ENCODE assay signal across 15 cellular contexts in genomic region chr16:55120408-55120807, GRCh38.
A peak's percentile ranks its signal among the peaks of the same experiment; 100 is the strongest.
DNase-seq lines count a peak whose midpoint lies in the region; ATAC-seq and TF ChIP-seq lines count a peak whose summit lies in the region.
"Had no signal": no experiment of that assay in that cellular context is flagged by ENCODE, and none has a peak within 500 bp of the region (broad histone marks: within the 10 kb centered on the region; RNA-seq: fewer than 3 reads in every experiment).

No MANE protein-coding gene starts in this region.

- TF ChIP-seq CTCF in BE2C (IDR thresholded peaks at IDR 0.05; ENCODE audit: low read depth, low read length) (peak; percentile 39), RWPE2 (IDR thresholded peaks at IDR 0.05; ENCODE audit: poor library complexity, severe bottlenecking) (peak; percentile 10), suprapubic skin (IDR thresholded peaks at IDR 0.05) (no peak), gastroesophageal sphincter (IDR thresholded peaks at IDR 0.05) (no peak), CD14-positive monocyte (IDR thresholded peaks at IDR 0.05) (no peak)

- H3K4me3 ChIP-seq in BE2C (ENCODE audit: low read depth, low read length) (no peak overlapping the region), H7 (ENCODE audit: insufficient read depth, low read depth, low read length) (no peak overlapping the region), RWPE2 (ENCODE audit: severe bottlenecking) (no peak overlapping the region), suprapubic skin (no peak overlapping the region), gastroesophageal sphincter (no peak overlapping the region)
- H3K4me3 ChIP-seq: skin epidermis had no signal

- no peak overlapping the region for H3K4me3 Mint-ChIP-seq in CD14-positive monocyte
- H3K4me3 Mint-ChIP-seq: natural killer cell had no signal

- 18% methylated on average over 2 of the region's 2 CpGs for WGBS in suprapubic skin
- 80% methylated on average over 1 of the region's 2 CpGs; no CpG with 5 or more reads in 1 of the 2 donors for WGBS in gastroesophageal sphincter (ENCODE audit: low coverage in 1 of 2), 2 donors

- DNase-seq in BE2C (no peak), H7 (peak; percentile 33), RWPE2 (ENCODE audit: low spot score) (no peak), left kidney (ENCODE audit: low read depth, low spot score) (peak; percentile 44), suprapubic skin (ENCODE audit: low spot score in 2 of 2) (no peak), CD14-positive monocyte (ENCODE audit: low spot score) (no peak)
- DNase-seq: brain microvascular endothelial cell; COR-L47; effector CD8-positive, alpha-beta T cell; natural killer cell; NCI-H2081 treated with DMSO at 0.1 percent for 48 hours; T1000 had no signal

- no peak for TF ChIP-seq EP300 in suprapubic skin (IDR thresholded peaks at IDR 0.05)
- no peak for TF ChIP-seq EP300 in gastroesophageal sphincter (IDR thresholded peaks at IDR 0.05)

- peaks cover 2 to 8% (median 5%) of the 10 kb centered on the region in 3 donors for H3K27me3 Mint-ChIP-seq in CD14-positive monocyte (ENCODE audit: low read depth in 3 of 3)

- H3K27ac Mint-ChIP-seq in CD14-positive monocyte: peak overlapping the region in 1 of 7 donors; percentile 0
- H3K27ac Mint-ChIP-seq: natural killer cell had no signal

- H3K9me3 Mint-ChIP-seq in CD14-positive monocyte: peaks cover 0 to 3% (median 2%) of the 10 kb centered on the region in 7 donors

- H3K27ac ChIP-seq in RWPE2 (ENCODE audit: poor library complexity, severe bottlenecking): no peak overlapping the region
- no peak overlapping the region for H3K27ac ChIP-seq in suprapubic skin
- H3K27ac ChIP-seq in gastroesophageal sphincter: no peak overlapping the region
- H3K27ac ChIP-seq: brain microvascular endothelial cell, skin epidermis had no signal

- no peaks in the 10 kb centered on the region for H3K4me1 Mint-ChIP-seq in CD14-positive monocyte
- H3K4me1 Mint-ChIP-seq: natural killer cell had no signal

- H3K36me3 ChIP-seq in BE2C (no peaks in the 10 kb centered on the region), H7 (replicated peaks; ENCODE audit: control insufficient read depth, insufficient read depth, low read length) (no peaks in the 10 kb centered on the region), RWPE2 (ENCODE audit: low read depth) (no peaks in the 10 kb centered on the region), suprapubic skin (no peaks in the 10 kb centered on the region), gastroesophageal sphincter (no peaks in the 10 kb centered on the region)
- H3K36me3 ChIP-seq: brain microvascular endothelial cell had no signal

- H3K27me3 ChIP-seq in BE2C (no peaks in the 10 kb centered on the region), H7 (ENCODE audit: control insufficient read depth, insufficient read depth, low read length) (no peaks in the 10 kb centered on the region), RWPE2 (ENCODE audit: insufficient read depth, poor library complexity, severe bottlenecking) (no peaks in the 10 kb centered on the region), suprapubic skin (no peaks in the 10 kb centered on the region), gastroesophageal sphincter (no peaks in the 10 kb centered on the region)
- H3K27me3 ChIP-seq: brain microvascular endothelial cell had no signal

- no peak for TF ChIP-seq POLR2A in suprapubic skin (IDR thresholded peaks at IDR 0.05)
- no peak for TF ChIP-seq POLR2A in gastroesophageal sphincter (IDR thresholded peaks at IDR 0.05)

- no peaks in the 10 kb centered on the region for H3K4me1 ChIP-seq in BE2C
- no peaks in the 10 kb centered on the region for H3K4me1 ChIP-seq in RWPE2 (ENCODE audit: insufficient read depth, poor library complexity, severe bottlenecking)
- H3K4me1 ChIP-seq in suprapubic skin: no peaks in the 10 kb centered on the region
- peaks cover 0 to 6% (median 0%) of the 10 kb centered on the region in 3 donors for H3K4me1 ChIP-seq in gastroesophageal sphincter

- no peaks in the 10 kb centered on the region for H3K9me3 ChIP-seq in BE2C
- no peaks in the 10 kb centered on the region for H3K9me3 ChIP-seq in RWPE2 (ENCODE audit: severe bottlenecking)
- H3K9me3 ChIP-seq in suprapubic skin: no peaks in the 10 kb centered on the region
- peaks cover 0 to 17% (median 0%) of the 10 kb centered on the region in 3 donors for H3K9me3 ChIP-seq in gastroesophageal sphincter

- intact Hi-C loops in CD14-positive monocyte (cut with micrococcal nuclease): no loop called here

- ATAC-seq in RWPE2 (ENCODE audit: low read depth) (peak; percentile 40; the same call in 2 of the 3 replicates), gastroesophageal sphincter (no peak), HG02623 (IDR thresholded peaks at IDR 0.05; ENCODE audit: unreplicated experiment) (no peak)
- ATAC-seq: natural killer cell had no signal

- no peaks in the 10 kb centered on the region for H3K36me3 Mint-ChIP-seq in CD14-positive monocyte
- H3K36me3 Mint-ChIP-seq: natural killer cell had no signal

Comparison
In these comparisons a context has a peak if more than half of its experiments do, and no peak if none do; other contexts are left out.
1. DNase-seq: peak in H7 (single experiment) and left kidney (single experiment); none in BE2C (single experiment), RWPE2 (single experiment), suprapubic skin (0 of 2) and CD14-positive monocyte (single experiment).
2. CTCF ChIP-seq: peak in BE2C (single experiment) and RWPE2 (single experiment); none in suprapubic skin (0 of 2), gastroesophageal sphincter (0 of 4) and CD14-positive monocyte (single experiment).